Comparison of ENCODE assay signal across 6 cellular contexts in genomic region chr19:12983091-12983490, GRCh38. TPM values are rescaled to one million over a fixed set of nuclear protein-coding genes. Genes with fewer than 3 reads are reported as not detected.
DNase-seq lines count a peak whose midpoint lies in the region; ATAC-seq and TF ChIP-seq lines count a peak whose summit lies in the region.

No MANE protein-coding gene starts in this region.

- H3K4me1 ChIP-seq in cardiac muscle cell (ENCODE audit: low read depth) (no peaks in the 10 kb centered on the region), tibial artery (peaks cover 0 to 30% (median 13%) of the 10 kb centered on the region in 4 donors)

- no peaks in the 10 kb centered on the region for H3K9me3 ChIP-seq in cardiac muscle cell (ENCODE audit: low read depth)
- no peaks in the 10 kb centered on the region for H3K9me3 ChIP-seq in tibial artery

- intact Hi-C loops in Right ventricle myocardium superior (cut with DNase I): loop anchor here (2.0 kb wide), 1 partner anchor 112 kb away; no protein-coding TSS in a partner anchor
- intact Hi-C loops in tibial artery (cut with DNase I; ENCODE audit: low total_unique reads): loop anchor here (2.0 kb wide), 1 partner anchor 110 kb away; no protein-coding TSS in a partner anchor

- peaks cover 92% of the 10 kb centered on the region for H3K27me3 ChIP-seq in cardiac muscle cell
- H3K27me3 ChIP-seq in tibial artery: no peaks in the 10 kb centered on the region

- DNase-seq in cardiac muscle cell (ENCODE audit: low read depth in 1 of 2, low spot score in 1 of 2) (no peak), Right ventricle myocardium superior (no peak), fibroblast of pulmonary artery (ENCODE audit: low read depth) (no peak), tibial artery (no peak), NCI-H2227 (lab: John Stamatoyannopoulos, UW; ENCODE audit: unreplicated experiment) (no peak), SKM-1 treated with dmso at 0.1 percent for 144 hours (lab: John Stamatoyannopoulos, UW; ENCODE audit: unreplicated experiment) (no peak)

- H3K36me3 ChIP-seq in cardiac muscle cell: no peaks in the 10 kb centered on the region
- H3K36me3 ChIP-seq in tibial artery: no peaks in the 10 kb centered on the region

- ATAC-seq in Right ventricle myocardium superior (ENCODE audit: poor library complexity): no peak

- no peak overlapping the region for H3K27ac ChIP-seq in cardiac muscle cell
- H3K27ac ChIP-seq in tibial artery: peak overlapping the region; percentile 36 to 50

- TF ChIP-seq CTCF in cardiac muscle cell (IDR thresholded peaks at IDR 0.05; ENCODE audit: low read depth, low read length) (no peak), fibroblast of pulmonary artery (IDR thresholded peaks at IDR 0.05; ENCODE audit: low read length, missing control alignments) (no peak), tibial artery (IDR thresholded peaks at IDR 0.05) (no peak)

- peak overlapping the region; percentile 16 for H3K4me3 ChIP-seq in cardiac muscle cell
- peak overlapping the region; percentile 43 for H3K4me3 ChIP-seq in fibroblast of pulmonary artery (replicated peaks; ENCODE audit: low read depth, low read length)
- peak overlapping the region; percentile 33 to 43 for H3K4me3 ChIP-seq in tibial artery

RNA-seq across cellular contexts. Expression of gene NFIX, which starts 12.2 kb away (rescaled TPM):
- total RNA-seq in cardiac muscle cell: 0.46 TPM in 1 of 2 replicates, not detected in the other
- 0.80 TPM in 1 of 2 replicates, not detected in the other for polyA plus RNA-seq in cardiac muscle cell
- 160 TPM for total RNA-seq in Right ventricle myocardium superior

RNA-seq across cellular contexts. Expression of gene DAND5, which starts 13.7 kb away (rescaled TPM):
- total RNA-seq in cardiac muscle cell (0.67 TPM in 1 of 2 replicates, not detected in the other), Right ventricle myocardium superior (9.1 TPM)
- 0.07 and 0.09 TPM in 2 replicates for polyA plus RNA-seq in cardiac muscle cell

RNA-seq across cellular contexts. Expression of gene GADD45GIP1, which starts 26.1 kb away (rescaled TPM):
- total RNA-seq in cardiac muscle cell (78.2 and 84.5 TPM in 2 replicates), Right ventricle myocardium superior (31.1 TPM)
- 133 and 145 TPM in 2 replicates for polyA plus RNA-seq in cardiac muscle cell

RNA-seq across cellular contexts. Expression of gene RAD23A, which starts 37.4 kb away (rescaled TPM):
- total RNA-seq in cardiac muscle cell: 157 and 191 TPM in 2 replicates
- polyA plus RNA-seq in cardiac muscle cell: 182 and 225 TPM in 2 replicates
- total RNA-seq in Right ventricle myocardium superior: 174 TPM

RNA-seq across cellular contexts. Expression of gene CALR, which starts 44.7 kb away (rescaled TPM):
- total RNA-seq in cardiac muscle cell (615 and 1,390 TPM in 2 replicates), Right ventricle myocardium superior (378 TPM)
- polyA plus RNA-seq in cardiac muscle cell: 338 and 856 TPM in 2 replicates

Comparison
In these comparisons a context has a peak if more than half of its experiments do, and no peak if none do; other contexts are left out.
1. RNA of gene NFIX, which starts 12.2 kb away (total RNA-seq): 160 TPM in Right ventricle myocardium superior (single experiment); 0.46 TPM in cardiac muscle cell; every median in the first group is over 100 times any median in the second.
2. Peak in every context shown above with its lines, with median percentiles within 50 percentile points of each other: H3K4me3 ChIP-seq.